27 cellular contexts compared by ENCODE assay signal in genomic region chr2:19914266-19914975, GRCh38.
"Had no signal": no experiment of that assay in that cellular context is flagged by ENCODE, and none has a peak within 500 bp of the region (broad histone marks: within the 10 kb centered on the region; RNA-seq: fewer than 3 reads in every experiment).

No MANE protein-coding gene starts in this region.

- H3K27ac ChIP-seq: colonic mucosa, esophagus muscularis mucosa, foreskin keratinocyte, neural progenitor cell, psoas muscle, sigmoid colon, stomach, thoracic aorta, tibial nerve, upper lobe of right lung, uterus had no signal

- H3K27ac Mint-ChIP-seq: dendritic cell treated with granulocyte-macrophage colony-stimulating factor and Interleukin-4, amounts not matched to agents 40 ng/mL and 50 ng/mL, for 4 days; mesothelial cell of epicardium; naive thymus-derived CD4-positive, alpha-beta T cell; nephron; neural progenitor cell; stimulated activated effector memory CD8-positive, alpha-beta T cell treated with anti-CD3 and anti-CD28 coated beads, Interleukin-12 subunit alpha, Interleukin-12 subunit beta, amount 100 ng/mL, for 72 hours had no signal

- H3K27me3 ChIP-seq: colonic mucosa, esophagus muscularis mucosa, foreskin keratinocyte, neural progenitor cell, sigmoid colon, stomach, tibial nerve, upper lobe of right lung, uterus had no signal

- DNase-seq: colonic mucosa; effector memory CD4-positive, alpha-beta T cell; foreskin keratinocyte; hypothalamus; kidney; mesenchymal stem cell; naive thymus-derived CD4-positive, alpha-beta T cell; posterior cingulate gyrus; psoas muscle; right cardiac atrium; sigmoid colon; stimulated activated CD4-positive, alpha-beta T cell treated with anti-CD3 and anti-CD28 coated beads, Interleukin-2, amount 100 ng/mL, for 24 hours; stimulated activated CD4-positive, alpha-beta T cell treated with anti-CD3 and anti-CD28 coated beads, Interleukin-4, amount 100 ng/mL, for 24 hours; stimulated activated naive CD4-positive, alpha-beta T cell treated with Interleukin-2 at 50 U/mL for 16 hours; stomach; upper lobe of right lung; uterus had no signal

- H3K9me3 ChIP-seq: colonic mucosa, esophagus muscularis mucosa, psoas muscle, sigmoid colon, stomach, thoracic aorta, tibial nerve, upper lobe of right lung, uterus had no signal

- ATAC-seq: foreskin keratinocyte; left lobe of liver; naive thymus-derived CD4-positive, alpha-beta T cell; psoas muscle; right cardiac atrium; stimulated activated effector memory CD8-positive, alpha-beta T cell treated with anti-CD3 and anti-CD28 coated beads, Interleukin-12 subunit alpha, Interleukin-12 subunit beta, amount 100 ng/mL, for 72 hours; upper lobe of right lung had no signal

- H3K9me3 Mint-ChIP-seq: naive thymus-derived CD4-positive, alpha-beta T cell; stimulated activated effector memory CD8-positive, alpha-beta T cell treated with anti-CD3 and anti-CD28 coated beads, Interleukin-12 subunit alpha, Interleukin-12 subunit beta, amount 100 ng/mL, for 72 hours had no signal

- H3K4me1 ChIP-seq: colonic mucosa, esophagus muscularis mucosa, psoas muscle, sigmoid colon, stomach, tibial nerve, upper lobe of right lung, uterus had no signal

- H3K4me3 Mint-ChIP-seq: dendritic cell treated with granulocyte-macrophage colony-stimulating factor and Interleukin-4, amounts not matched to agents 40 ng/mL and 50 ng/mL, for 4 days; mesothelial cell of epicardium; naive thymus-derived CD4-positive, alpha-beta T cell; nephron; neural progenitor cell; stimulated activated effector memory CD8-positive, alpha-beta T cell treated with anti-CD3 and anti-CD28 coated beads, Interleukin-12 subunit alpha, Interleukin-12 subunit beta, amount 100 ng/mL, for 72 hours had no signal

- H3K27me3 Mint-ChIP-seq: dendritic cell treated with granulocyte-macrophage colony-stimulating factor and Interleukin-4, amounts not matched to agents 40 ng/mL and 50 ng/mL, for 4 days had no signal

- H3K36me3 ChIP-seq: colonic mucosa, uterus had no signal

- H3K36me3 Mint-ChIP-seq: stimulated activated effector memory CD8-positive, alpha-beta T cell treated with anti-CD3 and anti-CD28 coated beads, Interleukin-12 subunit alpha, Interleukin-12 subunit beta, amount 100 ng/mL, for 72 hours had no signal

- H3K4me3 ChIP-seq: colonic mucosa, esophagus muscularis mucosa, lung, neural progenitor cell, psoas muscle, sigmoid colon, stomach, thoracic aorta, tibial nerve, upper lobe of right lung, uterus had no signal

- H3K4me1 Mint-ChIP-seq: mesothelial cell of epicardium; naive thymus-derived CD4-positive, alpha-beta T cell; nephron; neural progenitor cell; stimulated activated effector memory CD8-positive, alpha-beta T cell treated with anti-CD3 and anti-CD28 coated beads, Interleukin-12 subunit alpha, Interleukin-12 subunit beta, amount 100 ng/mL, for 72 hours had no signal
